Comparison of ENCODE assay signal across 1 cellular context in the genomic region with DNA sequence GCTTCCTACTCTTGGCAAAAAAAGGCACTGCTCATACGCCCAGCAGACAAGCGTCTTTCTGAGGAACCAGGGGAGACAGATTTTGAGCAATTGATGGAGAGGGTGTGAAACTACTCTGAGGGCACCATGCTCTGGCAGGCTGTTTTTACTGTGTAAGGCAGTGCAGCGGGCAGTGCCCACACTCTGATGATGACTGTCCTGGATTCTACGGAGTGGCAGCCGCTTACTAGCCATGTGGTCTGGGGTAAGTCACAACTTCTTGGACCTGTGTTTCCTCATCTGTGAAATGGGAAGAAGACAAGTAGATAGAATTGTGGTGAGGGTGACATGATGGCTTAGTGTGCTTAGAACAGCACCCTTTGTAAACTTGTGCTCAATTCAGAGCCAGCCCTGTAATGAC.
TF ChIP-seq lines count a peak whose summit lies in the region.

No MANE protein-coding gene starts in this region.

TF ChIP-seq in HepG2, 621 proteins besides CTCF, POLR2A, EP300 and RAD21 (continued from another document):
- TF ChIP-seq, protein P1, sequence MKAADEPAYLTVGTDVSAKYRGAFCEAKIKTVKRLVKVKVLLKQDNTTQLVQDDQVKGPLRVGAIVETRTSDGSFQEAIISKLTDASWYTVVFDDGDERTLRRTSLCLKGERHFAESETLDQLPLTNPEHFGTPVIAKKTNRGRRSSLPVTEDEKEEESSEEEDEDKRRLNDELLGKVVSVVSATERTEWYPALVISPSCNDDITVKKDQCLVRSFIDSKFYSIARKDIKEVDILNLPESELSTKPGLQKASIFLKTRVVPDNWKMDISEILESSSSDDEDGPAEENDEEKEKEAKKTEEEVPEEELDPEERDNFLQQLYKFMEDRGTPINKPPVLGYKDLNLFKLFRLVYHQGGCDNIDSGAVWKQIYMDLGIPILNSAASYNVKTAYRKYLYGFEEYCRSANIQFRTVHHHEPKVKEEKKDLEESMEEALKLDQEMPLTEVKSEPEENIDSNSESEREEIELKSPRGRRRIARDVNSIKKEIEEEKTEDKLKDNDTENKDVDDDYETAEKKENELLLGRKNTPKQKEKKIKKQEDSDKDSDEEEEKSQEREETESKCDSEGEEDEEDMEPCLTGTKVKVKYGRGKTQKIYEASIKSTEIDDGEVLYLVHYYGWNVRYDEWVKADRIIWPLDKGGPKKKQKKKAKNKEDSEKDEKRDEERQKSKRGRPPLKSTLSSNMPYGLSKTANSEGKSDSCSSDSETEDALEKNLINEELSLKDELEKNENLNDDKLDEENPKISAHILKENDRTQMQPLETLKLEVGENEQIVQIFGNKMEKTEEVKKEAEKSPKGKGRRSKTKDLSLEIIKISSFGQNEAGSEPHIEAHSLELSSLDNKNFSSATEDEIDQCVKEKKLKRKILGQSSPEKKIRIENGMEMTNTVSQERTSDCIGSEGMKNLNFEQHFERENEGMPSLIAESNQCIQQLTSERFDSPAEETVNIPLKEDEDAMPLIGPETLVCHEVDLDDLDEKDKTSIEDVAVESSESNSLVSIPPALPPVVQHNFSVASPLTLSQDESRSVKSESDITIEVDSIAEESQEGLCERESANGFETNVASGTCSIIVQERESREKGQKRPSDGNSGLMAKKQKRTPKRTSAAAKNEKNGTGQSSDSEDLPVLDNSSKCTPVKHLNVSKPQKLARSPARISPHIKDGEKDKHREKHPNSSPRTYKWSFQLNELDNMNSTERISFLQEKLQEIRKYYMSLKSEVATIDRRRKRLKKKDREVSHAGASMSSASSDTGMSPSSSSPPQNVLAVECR (CRISPR knock-in tag; IDR thresholded peaks at IDR 0.05; ENCODE audit: borderline replicate concordance), result no peak
- TF ChIP-seq SRSF9 (IDR thresholded peaks at IDR 0.05; ENCODE audit: borderline replicate concordance, insufficient read depth, low read depth, low read length, poor library complexity, severe bottlenecking) (no peak), TCF7L2 (IDR thresholded peaks at IDR 0.05; ENCODE audit: low read depth, low read length) (no peak), KDM5A (IDR thresholded peaks at IDR 0.05; ENCODE audit: borderline replicate concordance, low read length) (no peak), KMT2B (CRISPR knock-in tag; IDR thresholded peaks at IDR 0.05) (no peak)
- TF ChIP-seq, protein P2, sequence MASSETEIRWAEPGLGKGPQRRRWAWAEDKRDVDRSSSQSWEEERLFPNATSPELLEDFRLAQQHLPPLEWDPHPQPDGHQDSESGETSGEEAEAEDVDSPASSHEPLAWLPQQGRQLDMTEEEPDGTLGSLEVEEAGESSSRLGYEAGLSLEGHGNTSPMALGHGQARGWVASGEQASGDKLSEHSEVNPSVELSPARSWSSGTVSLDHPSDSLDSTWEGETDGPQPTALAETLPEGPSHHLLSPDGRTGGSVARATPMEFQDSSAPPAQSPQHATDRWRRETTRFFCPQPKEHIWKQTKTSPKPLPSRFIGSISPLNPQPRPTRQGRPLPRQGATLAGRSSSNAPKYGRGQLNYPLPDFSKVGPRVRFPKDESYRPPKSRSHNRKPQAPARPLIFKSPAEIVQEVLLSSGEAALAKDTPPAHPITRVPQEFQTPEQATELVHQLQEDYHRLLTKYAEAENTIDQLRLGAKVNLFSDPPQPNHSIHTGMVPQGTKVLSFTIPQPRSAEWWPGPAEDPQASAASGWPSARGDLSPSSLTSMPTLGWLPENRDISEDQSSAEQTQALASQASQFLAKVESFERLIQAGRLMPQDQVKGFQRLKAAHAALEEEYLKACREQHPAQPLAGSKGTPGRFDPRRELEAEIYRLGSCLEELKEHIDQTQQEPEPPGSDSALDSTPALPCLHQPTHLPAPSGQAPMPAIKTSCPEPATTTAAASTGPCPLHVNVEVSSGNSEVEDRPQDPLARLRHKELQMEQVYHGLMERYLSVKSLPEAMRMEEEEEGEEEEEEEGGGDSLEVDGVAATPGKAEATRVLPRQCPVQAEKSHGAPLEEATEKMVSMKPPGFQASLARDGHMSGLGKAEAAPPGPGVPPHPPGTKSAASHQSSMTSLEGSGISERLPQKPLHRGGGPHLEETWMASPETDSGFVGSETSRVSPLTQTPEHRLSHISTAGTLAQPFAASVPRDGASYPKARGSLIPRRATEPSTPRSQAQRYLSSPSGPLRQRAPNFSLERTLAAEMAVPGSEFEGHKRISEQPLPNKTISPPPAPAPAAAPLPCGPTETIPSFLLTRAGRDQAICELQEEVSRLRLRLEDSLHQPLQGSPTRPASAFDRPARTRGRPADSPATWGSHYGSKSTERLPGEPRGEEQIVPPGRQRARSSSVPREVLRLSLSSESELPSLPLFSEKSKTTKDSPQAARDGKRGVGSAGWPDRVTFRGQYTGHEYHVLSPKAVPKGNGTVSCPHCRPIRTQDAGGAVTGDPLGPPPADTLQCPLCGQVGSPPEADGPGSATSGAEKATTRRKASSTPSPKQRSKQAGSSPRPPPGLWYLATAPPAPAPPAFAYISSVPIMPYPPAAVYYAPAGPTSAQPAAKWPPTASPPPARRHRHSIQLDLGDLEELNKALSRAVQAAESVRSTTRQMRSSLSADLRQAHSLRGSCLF (CRISPR knock-in tag; IDR thresholded peaks at IDR 0.05; ENCODE audit: borderline replicate concordance), result no peak
- TF ChIP-seq, protein P3, sequence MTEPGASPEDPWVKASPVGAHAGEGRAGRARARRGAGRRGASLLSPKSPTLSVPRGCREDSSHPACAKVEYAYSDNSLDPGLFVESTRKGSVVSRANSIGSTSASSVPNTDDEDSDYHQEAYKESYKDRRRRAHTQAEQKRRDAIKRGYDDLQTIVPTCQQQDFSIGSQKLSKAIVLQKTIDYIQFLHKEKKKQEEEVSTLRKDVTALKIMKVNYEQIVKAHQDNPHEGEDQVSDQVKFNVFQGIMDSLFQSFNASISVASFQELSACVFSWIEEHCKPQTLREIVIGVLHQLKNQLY (CRISPR knock-in tag; IDR thresholded peaks at IDR 0.05), result no peak
- TF ChIP-seq, protein P4, sequence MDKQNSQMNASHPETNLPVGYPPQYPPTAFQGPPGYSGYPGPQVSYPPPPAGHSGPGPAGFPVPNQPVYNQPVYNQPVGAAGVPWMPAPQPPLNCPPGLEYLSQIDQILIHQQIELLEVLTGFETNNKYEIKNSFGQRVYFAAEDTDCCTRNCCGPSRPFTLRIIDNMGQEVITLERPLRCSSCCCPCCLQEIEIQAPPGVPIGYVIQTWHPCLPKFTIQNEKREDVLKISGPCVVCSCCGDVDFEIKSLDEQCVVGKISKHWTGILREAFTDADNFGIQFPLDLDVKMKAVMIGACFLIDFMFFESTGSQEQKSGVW (CRISPR knock-in tag; IDR thresholded peaks at IDR 0.05; ENCODE audit: borderline replicate concordance), result no peak
- TF ChIP-seq, protein P5, sequence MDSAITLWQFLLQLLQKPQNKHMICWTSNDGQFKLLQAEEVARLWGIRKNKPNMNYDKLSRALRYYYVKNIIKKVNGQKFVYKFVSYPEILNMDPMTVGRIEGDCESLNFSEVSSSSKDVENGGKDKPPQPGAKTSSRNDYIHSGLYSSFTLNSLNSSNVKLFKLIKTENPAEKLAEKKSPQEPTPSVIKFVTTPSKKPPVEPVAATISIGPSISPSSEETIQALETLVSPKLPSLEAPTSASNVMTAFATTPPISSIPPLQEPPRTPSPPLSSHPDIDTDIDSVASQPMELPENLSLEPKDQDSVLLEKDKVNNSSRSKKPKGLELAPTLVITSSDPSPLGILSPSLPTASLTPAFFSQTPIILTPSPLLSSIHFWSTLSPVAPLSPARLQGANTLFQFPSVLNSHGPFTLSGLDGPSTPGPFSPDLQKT (CRISPR knock-in tag; IDR thresholded peaks at IDR 0.05; ENCODE audit: borderline replicate concordance), result no peak
